In the genomic region with DNA sequence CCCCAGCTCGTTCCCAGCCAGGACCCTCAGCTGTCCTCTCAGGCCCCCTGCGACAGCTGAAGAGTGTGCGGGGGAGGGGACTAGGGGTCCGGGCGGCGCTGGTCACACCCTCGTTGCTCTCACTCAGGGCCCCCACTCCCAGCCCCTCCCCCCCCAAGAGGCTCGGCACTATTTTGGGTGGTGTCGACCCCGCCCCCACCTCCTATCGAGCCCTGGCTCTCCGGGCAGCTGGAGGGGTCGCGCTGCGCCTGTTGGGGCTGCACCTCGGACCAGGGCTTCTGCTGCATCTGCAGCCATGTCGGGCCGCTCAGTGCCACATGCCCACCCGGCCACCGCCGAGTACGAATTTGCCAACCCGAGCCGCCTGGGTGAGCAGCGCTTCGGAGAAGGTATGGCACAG, we compare ENCODE assay signal across 8 cellular contexts. TPM values are rescaled to one million over a fixed set of nuclear protein-coding genes. Genes with fewer than 3 reads are reported as not detected.
DNase-seq lines count a peak whose midpoint lies in the region; FAIRE-seq and TF ChIP-seq lines count a peak whose summit lies in the region.

Gene HSPB2 (plus strand): TSS at position 200 of the 400 bp plus-strand sequence. CDS start 96 bp downstream, at position 296.

- H3K9me3 ChIP-seq in SJCRH30 (replicated peaks) (no peaks in the 10 kb centered on the region), fibroblast of lung (ENCODE audit: control insufficient read depth, insufficient read depth, low read depth, low read length) (no peaks in the 10 kb centered on the region), mesodermal cell (ENCODE audit: control insufficient read depth, low read length) (no peaks in the 10 kb centered on the region), testis (no peaks in the 10 kb centered on the region)

- no peaks in the 10 kb centered on the region for H3K79me2 ChIP-seq in fibroblast of lung (ENCODE audit: control insufficient read depth, insufficient read depth, low read length)

- H3K36me3 ChIP-seq in SJCRH30 (no peaks in the 10 kb centered on the region), fibroblast of lung (ENCODE audit: control insufficient read depth, insufficient read depth, low read length) (no peaks in the 10 kb centered on the region), mesodermal cell (ENCODE audit: control insufficient read depth, insufficient read depth, low read length) (no peaks in the 10 kb centered on the region), testis (ENCODE audit: low read depth, missing control alignments) (no peaks in the 10 kb centered on the region)

- no peak for TF ChIP-seq CTCF in fibroblast of lung (conservative IDR thresholded peaks at IDR 0.05 in 1 of 2, IDR thresholded peaks at IDR 0.05 in 1 of 2; ENCODE audit: low read depth in 1 of 2, low read length in 2 of 2)
- no peak for TF ChIP-seq CTCF in testis (IDR thresholded peaks at IDR 0.05)

- peak within 1 kb of the TSS; percentile 65 for H3K9ac ChIP-seq in fibroblast of lung (ENCODE audit: insufficient read depth, low read length)

- DNase-seq in SJCRH30 (no peak), fibroblast of lung (ENCODE audit: low read depth in 2 of 2) (no peak), testis (no peak), AG08396 (ENCODE audit: low spot score) (no peak), NCI-H1092 (lab: John Stamatoyannopoulos, UW) (no peak), GM19239 (ENCODE audit: insufficient read length, low spot score) (no peak), DMS 273 treated with DMSO at 0.1 percent for 48 hours (lab: John Stamatoyannopoulos, UW) (no peak)

- no peak for TF ChIP-seq POLR2A in testis (IDR thresholded peaks at IDR 0.05)

- WGBS in mesodermal cell (ENCODE audit: insufficient coverage in 2 of 2), 2 experiments: 78 to 94% methylated on average over 6 to 19 of the region's 26 CpGs
- WGBS in testis, 2 donors: 0 to 4% methylated on average over 5 to 20 of the region's 26 CpGs

- H3K4me2 ChIP-seq in fibroblast of lung (ENCODE audit: extremely low read depth, insufficient read depth, low read length): peak within 1 kb of the TSS; percentile 64

- H2AFZ ChIP-seq in fibroblast of lung (ENCODE audit: low read length): peak within 1 kb of the TSS; percentile 79

- FAIRE-seq in GM19239 (lab: Jason Lieb, UNC): no peak

- intact Hi-C loops in testis (cut with DNase I; ENCODE audit: low total_unique reads): no loop called here

- H4K20me1 ChIP-seq in fibroblast of lung (ENCODE audit: control insufficient read depth, extremely low read depth, insufficient read depth, low read length): no peaks in the 10 kb centered on the region

- H3K4me1 ChIP-seq in SJCRH30 (peaks cover 10% of the 10 kb centered on the region), fibroblast of lung (ENCODE audit: control insufficient read depth, extremely low read depth, insufficient read depth, low read length) (peaks cover 16% of the 10 kb centered on the region), mesodermal cell (ENCODE audit: control insufficient read depth, insufficient read depth, low read length, poor library complexity, severe bottlenecking) (peaks cover 25% of the 10 kb centered on the region), testis (peaks cover 21% of the 10 kb centered on the region)

- H3K4me3 ChIP-seq in SJCRH30: peak within 1 kb of the TSS; percentile 53
- peak within 1 kb of the TSS; percentile 5 to 64 (median 15) for H3K4me3 ChIP-seq in fibroblast of lung (replicated peaks in 1 of 4; ENCODE audit: control extremely low read depth in 1 of 4, insufficient read depth in 1 of 4, low read depth in 3 of 4, low read length in 4 of 4)
- peak within 1 kb of the TSS; percentile 2 for H3K4me3 ChIP-seq in mesodermal cell (ENCODE audit: extremely low read depth, insufficient read depth, low read length, poor library complexity, severe bottlenecking)
- peak within 1 kb of the TSS; percentile 57 to 58 for H3K4me3 ChIP-seq in testis

- H3K27ac ChIP-seq in SJCRH30 (peak within 1 kb of the TSS; percentile 25; the same call in 1 of the 2 replicates), fibroblast of lung (ENCODE audit: insufficient read depth, low read length) (peak within 1 kb of the TSS; percentile 65), mesodermal cell (ENCODE audit: low read depth, low read length, severe bottlenecking) (peak within 1 kb of the TSS; percentile 75), testis (peak within 1 kb of the TSS; percentile 90)

- H3K27me3 ChIP-seq in SJCRH30 (no peaks in the 10 kb centered on the region), fibroblast of lung (ENCODE audit: control insufficient read depth, insufficient read depth, low read length) (no peaks in the 10 kb centered on the region), testis (no peaks in the 10 kb centered on the region)

RNA-seq across cellular contexts. Expression of gene HSPB2, which starts in this region (rescaled TPM):
- 1.0 and 1.5 TPM in 2 replicates for total RNA-seq in SJCRH30 (2014; rRNA removed; shearing (Covaris generic))
- total RNA-seq in fibroblast of lung (2.1 and 2.8 TPM in 2 replicates), testis (not detected)
- polyA plus RNA-seq in fibroblast of lung (0.94 and 2.5 TPM in 2 replicates), testis (ENCODE audit: insufficient read depth, low read depth, low replicate concordance) (6.0 TPM)
- 2.8 and 7.4 TPM in 2 replicates for polyA plus RNA-seq in fibroblast of lung (2012)
- polyA minus RNA-seq in fibroblast of lung (ENCODE audit: low replicate concordance): 0.27 TPM in 1 of 2 replicates, not detected in the other
- polyA plus RNA-seq in mesodermal cell (2013, experiment 1 of 2): 2.0 TPM
- polyA plus RNA-seq in mesodermal cell (2013, experiment 2 of 2): 1.7 TPM

Comparison
In these comparisons a context has a peak if more than half of its experiments do, and no peak if none do; other contexts are left out.
1. H3K27ac ChIP-seq: peak in every context shown above with its lines; median percentile 90 in testis; 75 in mesodermal cell; 65 in fibroblast of lung; 25 in SJCRH30.
2. H3K4me3 ChIP-seq: peak in every context shown above with its lines; median percentile 58 in testis; 53 in SJCRH30; 15 in fibroblast of lung; 2 in mesodermal cell.